In genomic region chr15:74315626-74316025, GRCh38 we compare ENCODE assay signal across 10 cellular contexts. TPM values are rescaled to one million over a fixed set of nuclear protein-coding genes. Genes with fewer than 3 reads are reported as not detected.
DNase-seq lines count a peak whose midpoint lies in the region; ATAC-seq and TF ChIP-seq lines count a peak whose summit lies in the region.
"Had no signal": no experiment of that assay in that cellular context is flagged by ENCODE, and none has a peak within 500 bp of the region (broad histone marks: within the 10 kb centered on the region; RNA-seq: fewer than 3 reads in every experiment).

No MANE protein-coding gene starts in this region.

- POLR2A ChIA-PET in CD4-positive, alpha-beta memory T cell (lab: Charles Lee; ENCODE audit: partially characterized antibody), result no interaction called here
- POLR2A ChIA-PET in MCF 10A (lab: Yijun Ruan, JAX), result interaction anchor here (0.6 kb wide), 1 partner anchor 55 kb away, joined by 3 read pairs; no protein-coding TSS in a partner anchor

- TF ChIP-seq CTCF in Peyer's patch (IDR thresholded peaks at IDR 0.05) (no peak), endothelial cell (IDR thresholded peaks at IDR 0.05; ENCODE audit: unreplicated experiment) (no peak), MCF 10A (IDR thresholded peaks at IDR 0.05; ENCODE audit: unreplicated experiment) (no peak)

- H3K9me3 Mint-ChIP-seq in CD4-positive, alpha-beta memory T cell, result no peaks in the 10 kb centered on the region
- H3K9me3 Mint-ChIP-seq in endothelial cell (ENCODE audit: unreplicated experiment) (no peaks in the 10 kb centered on the region), MCF 10A (ENCODE audit: unreplicated experiment) (no peaks in the 10 kb centered on the region)

- no peaks in the 10 kb centered on the region for H3K27me3 ChIP-seq in CD4-positive, alpha-beta memory T cell (ENCODE audit: insufficient read depth, low read length)
- H3K27me3 ChIP-seq in Peyer's patch, result no peaks in the 10 kb centered on the region

- peak overlapping the region in 5 of 7 donors; percentile 37 to 83 (median 72) for H3K27ac Mint-ChIP-seq in CD4-positive, alpha-beta memory T cell
- H3K27ac Mint-ChIP-seq in endothelial cell (ENCODE audit: unreplicated experiment), result peak overlapping the region; percentile 81
- no peak overlapping the region for H3K27ac Mint-ChIP-seq in MCF 10A (ENCODE audit: low read depth, unreplicated experiment)

- TF ChIP-seq POLR2A in Peyer's patch (IDR thresholded peaks at IDR 0.05), result no peak

- BruUV-seq in MCF 10A (replicated peaks; lab: Mats Ljungman, UMichigan), result no TSS peak

- no peak overlapping the region for H3K27ac ChIP-seq in CD4-positive, alpha-beta memory T cell (ENCODE audit: low read depth, low read length)
- H3K27ac ChIP-seq in Peyer's patch, result peak overlapping the region in 1 of 4 donors; percentile 46

- H3K4me3 Mint-ChIP-seq in CD4-positive, alpha-beta memory T cell, result peak overlapping the region in 5 of 8 donors; percentile 4 to 64 (median 48)
- H3K4me3 Mint-ChIP-seq in endothelial cell (ENCODE audit: unreplicated experiment) (peak overlapping the region; percentile 69), MCF 10A (ENCODE audit: unreplicated experiment) (no peak overlapping the region)

- DNase-seq in CD4-positive, alpha-beta memory T cell, result no peak
- DNase-seq in GM19240 (ENCODE audit: insufficient read length, low spot score), result peak; percentile 38
- peak in 2 of 3 donors; percentile 64 to 70 for DNase-seq in Peyer's patch
- no peak for DNase-seq in endothelial cell (ENCODE audit: low spot score)
- no peak for DNase-seq in DMS114 treated with DMSO at 0.1 percent for 48 hours (lab: John Stamatoyannopoulos, UW; ENCODE audit: unreplicated experiment)
- DNase-seq in MCF 10A (ENCODE audit: unreplicated experiment), result no peak
- no peak for DNase-seq in NCI-H146 treated with DMSO at 0.1 percent for 48 hours (lab: John Stamatoyannopoulos, UW; ENCODE audit: unreplicated experiment)
- DNase-seq: activated CD4-positive, CD25-positive, alpha-beta regulatory T cell; effector CD4-positive, alpha-beta T cell had no signal

- CTCF ChIA-PET in CD4-positive, alpha-beta memory T cell (lab: Charles Lee; ENCODE audit: partially characterized antibody), result no interaction called here
- CTCF ChIA-PET in MCF 10A (lab: Yijun Ruan, JAX), result interaction anchor here (0.5 to 0.8 kb wide), 2 partner anchors 9 to 201 kb away, joined by 3 read pairs; no protein-coding TSS in a partner anchor

- no peaks in the 10 kb centered on the region for H3K36me3 ChIP-seq in CD4-positive, alpha-beta memory T cell (ENCODE audit: insufficient read depth, low read length)
- no peaks in the 10 kb centered on the region for H3K36me3 ChIP-seq in Peyer's patch

- no peaks in the 10 kb centered on the region for H3K36me3 Mint-ChIP-seq in CD4-positive, alpha-beta memory T cell
- H3K36me3 Mint-ChIP-seq in endothelial cell (ENCODE audit: low read depth, unreplicated experiment) (no peaks in the 10 kb centered on the region), MCF 10A (ENCODE audit: insufficient read depth, unreplicated experiment) (no peaks in the 10 kb centered on the region)

- peaks cover 4 to 22% (median 10%) of the 10 kb centered on the region in 4 donors for H3K4me1 Mint-ChIP-seq in CD4-positive, alpha-beta memory T cell
- H3K4me1 Mint-ChIP-seq in endothelial cell (ENCODE audit: unreplicated experiment), result peaks cover 44% of the 10 kb centered on the region
- no peaks in the 10 kb centered on the region for H3K4me1 Mint-ChIP-seq in MCF 10A (ENCODE audit: insufficient read depth, unreplicated experiment)

- no peaks in the 10 kb centered on the region for H3K9me3 ChIP-seq in CD4-positive, alpha-beta memory T cell (ENCODE audit: control insufficient read depth in 1 of 2, low read length in 2 of 2)
- no peaks in the 10 kb centered on the region for H3K9me3 ChIP-seq in Peyer's patch

- H3K4me1 ChIP-seq in CD4-positive, alpha-beta memory T cell (ENCODE audit: insufficient read depth, low read length), result peaks cover 12% of the 10 kb centered on the region
- peaks cover 0 to 18% (median 14%) of the 10 kb centered on the region in 4 donors for H3K4me1 ChIP-seq in Peyer's patch

- peaks cover 2 to 3% of the 10 kb centered on the region in 2 donors for H3K27me3 Mint-ChIP-seq in CD4-positive, alpha-beta memory T cell
- H3K27me3 Mint-ChIP-seq in endothelial cell (ENCODE audit: unreplicated experiment), result peaks cover 7% of the 10 kb centered on the region
- H3K27me3 Mint-ChIP-seq in MCF 10A (ENCODE audit: insufficient read depth, unreplicated experiment), result peaks cover 11% of the 10 kb centered on the region

- no peak for ATAC-seq in HG02938 (IDR thresholded peaks at IDR 0.05; ENCODE audit: unreplicated experiment)

- no peak overlapping the region for H3K4me3 ChIP-seq in CD4-positive, alpha-beta memory T cell (ENCODE audit: low read length in 2 of 2)
- no peak overlapping the region for H3K4me3 ChIP-seq in Peyer's patch

- intact Hi-C loops in CD4-positive, alpha-beta memory T cell (cut with micrococcal nuclease), result no loop called here
- intact Hi-C loops in MCF 10A (cut with micrococcal nuclease), result no loop called here

RNA-seq across cellular contexts. Expression of gene CYP11A1, which starts 51.8 kb away (rescaled TPM):
- not detected for total RNA-seq in CD4-positive, alpha-beta memory T cell
- polyA plus RNA-seq in CD4-positive, alpha-beta memory T cell, result not detected
- 1 to 10 TPM in 3 of 4 donors, under 1 TPM in 1; 0.88 to 6.6 (median 3.3) TPM for total RNA-seq in Peyer's patch
- total RNA-seq in endothelial cell (ENCODE audit: unreplicated experiment), result 0.82 TPM
- not detected in 2 replicates for total RNA-seq in MCF 10A (2022)

Comparison
In these comparisons a context has a peak if more than half of its experiments do, and no peak if none do; other contexts are left out.
1. DNase-seq: peak in GM19240 (single experiment) and Peyer's patch (2 of 3); none in CD4-positive, alpha-beta memory T cell (0 of 5), endothelial cell (single experiment), DMS114 treated with DMSO at 0.1 percent for 48 hours (single experiment), MCF 10A (single experiment) and NCI-H146 treated with DMSO at 0.1 percent for 48 hours (single experiment).